9 cellular contexts compared by ENCODE assay signal in the genomic region with DNA sequence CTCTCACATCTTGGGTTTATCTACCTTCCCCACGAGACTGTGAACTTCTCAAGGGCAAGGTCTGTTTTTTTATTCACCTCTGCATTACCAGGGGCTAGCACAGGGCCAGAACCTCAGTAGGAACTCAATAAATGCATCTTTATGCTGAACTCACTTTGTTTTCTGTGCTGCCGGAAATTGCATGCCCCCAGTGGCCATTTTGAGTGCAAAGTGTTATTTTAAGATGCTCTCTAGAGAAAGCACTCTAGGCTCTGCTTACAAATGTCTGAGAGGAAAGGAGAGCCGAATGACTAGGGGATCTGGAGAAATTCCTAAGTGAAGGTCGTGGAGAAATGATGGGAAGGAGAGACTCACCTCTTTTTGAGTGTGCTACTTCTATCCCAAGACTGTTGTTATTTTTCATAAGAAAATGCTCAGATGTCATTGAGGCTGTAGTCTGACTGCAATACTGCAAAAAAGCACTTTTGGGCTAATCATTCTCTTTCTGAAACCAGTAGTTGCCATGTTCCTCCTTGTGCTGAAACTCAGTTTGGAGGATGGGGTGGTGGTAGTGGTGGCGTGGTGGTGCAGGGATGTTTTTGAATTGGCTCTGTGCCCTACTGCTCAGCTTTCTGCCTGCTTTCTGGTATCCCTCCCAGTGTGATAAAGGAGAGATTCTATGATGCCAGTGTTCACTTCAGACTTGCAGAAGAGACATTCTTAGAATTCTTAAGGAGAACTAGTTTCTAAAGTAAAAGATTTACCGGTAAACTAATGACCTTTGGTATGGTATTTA. TPM values are rescaled to one million over a fixed set of nuclear protein-coding genes. Genes with fewer than 3 reads are reported as not detected.
DNase-seq lines count a peak whose midpoint lies in the region; ATAC-seq and TF ChIP-seq lines count a peak whose summit lies in the region.
"Had no signal": no experiment of that assay in that cellular context is flagged by ENCODE, and none has a peak within 500 bp of the region (broad histone marks: within the 10 kb centered on the region; RNA-seq: fewer than 3 reads in every experiment).

No MANE protein-coding gene starts in this region.

- H3K27ac ChIP-seq in C4-2B (no peak overlapping the region), RWPE2 (ENCODE audit: poor library complexity, severe bottlenecking) (no peak overlapping the region), angular gyrus (ENCODE audit: low read depth, low read length) (peak overlapping the region; percentile 26), lung (ENCODE audit: low read depth in 1 of 2, low read length in 1 of 2) (no peak overlapping the region)
- H3K27ac ChIP-seq: SK-N-MC had no signal

- WGBS in lung, 2 donors: 18 to 23% methylated on average over 6 of the region's 6 CpGs

- H3K4me3 ChIP-seq in RWPE2 (ENCODE audit: severe bottlenecking): no peak overlapping the region
- H3K4me3 ChIP-seq in lung: no peak overlapping the region
- H3K4me3 ChIP-seq: SK-N-MC had no signal

- DNase-seq in RWPE2 (ENCODE audit: low spot score) (no peak), lung (ENCODE audit: low spot score) (no peak), DMS153 treated with DMSO at 0.1 percent for 48 hours (lab: John Stamatoyannopoulos, UW; ENCODE audit: unreplicated experiment) (no peak), NCI-H2196 (lab: John Stamatoyannopoulos, UW; ENCODE audit: unreplicated experiment) (no peak)

- H3K27me3 ChIP-seq in RWPE2 (ENCODE audit: insufficient read depth, poor library complexity, severe bottlenecking) (no peaks in the 10 kb centered on the region), lung (ENCODE audit: control insufficient read depth, insufficient read depth) (no peaks in the 10 kb centered on the region)

- TF ChIP-seq CTCF in C4-2B (conservative IDR thresholded peaks at IDR 0.05) (peak; percentile 34), RWPE2 (IDR thresholded peaks at IDR 0.05; ENCODE audit: poor library complexity, severe bottlenecking) (peak; percentile 11), lung (IDR thresholded peaks at IDR 0.05; ENCODE audit: control extremely low read depth, extremely low read depth) (no peak)

- H3K36me3 ChIP-seq in RWPE2 (ENCODE audit: low read depth) (no peaks in the 10 kb centered on the region), lung (ENCODE audit: control insufficient read depth in 2 of 2, insufficient read depth in 2 of 2, low read length in 2 of 2) (no peaks in the 10 kb centered on the region)

- no peaks in the 10 kb centered on the region for H3K9me3 ChIP-seq in RWPE2 (ENCODE audit: severe bottlenecking)
- H3K9me3 ChIP-seq in lung (ENCODE audit: control insufficient read depth in 2 of 2, insufficient read depth in 1 of 2, low read length in 1 of 2): no peaks in the 10 kb centered on the region

- ATAC-seq in GM19043 (IDR thresholded peaks at IDR 0.05; ENCODE audit: low read depth, unreplicated experiment) (peak; percentile 62), HG03103 (IDR thresholded peaks at IDR 0.05; ENCODE audit: low read depth, unreplicated experiment) (peak; percentile 54), RWPE2 (ENCODE audit: low read depth) (no peak), lung (ENCODE audit: insufficient read depth, low FRiP score) (peak; percentile 58)

- H3K4me1 ChIP-seq in RWPE2 (ENCODE audit: insufficient read depth, poor library complexity, severe bottlenecking) (no peaks in the 10 kb centered on the region), lung (ENCODE audit: control insufficient read depth in 2 of 2, insufficient read depth in 2 of 2, low read length in 2 of 2) (no peaks in the 10 kb centered on the region)

RNA-seq across cellular contexts. Expression of gene DOCK11, which starts 41.3 kb away (rescaled TPM):
- total RNA-seq in lung: 10 to 100 TPM; 27.0 to 32.0 TPM
- 10 to 100 TPM; 16.0 to 20.3 TPM for polyA plus RNA-seq in lung
